In genomic region chr1:157691285-157691920, GRCh38 we compare ENCODE assay signal across 8 cellular contexts. TPM values are rescaled to one million over a fixed set of nuclear protein-coding genes. Genes with fewer than 3 reads are reported as not detected.
A peak's percentile ranks its signal among the peaks of the same experiment; 100 is the strongest.
DNase-seq lines count a peak whose midpoint lies in the region; ATAC-seq and TF ChIP-seq lines count a peak whose summit lies in the region.

No MANE protein-coding gene starts in this region.

- H3K36me3 ChIP-seq in H7 (replicated peaks; ENCODE audit: control insufficient read depth, insufficient read depth, low read length) = no peaks in the 10 kb centered on the region
- no peaks in the 10 kb centered on the region for H3K36me3 ChIP-seq in ovary

- H3K4me1 ChIP-seq in foreskin keratinocyte (no peaks in the 10 kb centered on the region), ovary (ENCODE audit: insufficient read depth) (no peaks in the 10 kb centered on the region)

- WGBS in ovary, 3 donors = 38 to 41% (median 39%) methylated on average over 5 of the region's 5 CpGs

- H3K4me3 Mint-ChIP-seq in stimulated activated naive B cell treated with anti-CD40 and anti-IgM and Interleukin-4, amounts not matched to agents 10 μg/mL and 1 μg/mL and 100 μg/mL, for 72 hours = no peak overlapping the region

- intact Hi-C loops in ovary (cut with DNase I) = no loop called here

- DNase-seq in H7 (peak; percentile 63), RKO (ENCODE audit: low spot score) (peak; percentile 68), foreskin keratinocyte (peak in 1 of 2 donors; percentile 17), ovary (no peak)
- no peak for DNase-seq in stimulated activated naive B cell treated with anti-CD40 and anti-IgM and Interleukin-4, amounts not matched to agents 10 μg/mL and 1 μg/mL and 100 μg/mL, for 72 hours
- DNase-seq in activated T-cell treated with anti-CD3 and anti-CD28 coated beads, Interleukin-2, amount 50 U/mL, for 48 hours = no peak

- H3K9me3 Mint-ChIP-seq in stimulated activated naive B cell treated with anti-CD40 and anti-IgM and Interleukin-4, amounts not matched to agents 10 μg/mL and 1 μg/mL and 100 μg/mL, for 72 hours = peaks cover 0 to 7% of the 10 kb centered on the region in 2 donors

- H3K27ac ChIP-seq in C4-2B = no peak overlapping the region
- no peak overlapping the region for H3K27ac ChIP-seq in foreskin keratinocyte
- H3K27ac ChIP-seq in ovary = no peak overlapping the region

- no peaks in the 10 kb centered on the region for H3K27me3 Mint-ChIP-seq in stimulated activated naive B cell treated with anti-CD40 and anti-IgM and Interleukin-4, amounts not matched to agents 10 μg/mL and 1 μg/mL and 100 μg/mL, for 72 hours

- no peaks in the 10 kb centered on the region for H3K9me3 ChIP-seq in ovary

- TF ChIP-seq EP300 in ovary (IDR thresholded peaks at IDR 0.05) = no peak

- ATAC-seq in foreskin keratinocyte (peak; percentile 67), HG03108 (IDR thresholded peaks at IDR 0.05; ENCODE audit: unreplicated experiment) (no peak)
- peak; percentile 68 to 69 for ATAC-seq in stimulated activated naive B cell treated with anti-CD40 and anti-IgM and Interleukin-4, amounts not matched to agents 10 μg/mL and 1 μg/mL and 100 μg/mL, for 72 hours (replicated peaks)

- no peak overlapping the region for H3K4me3 ChIP-seq in H7 (ENCODE audit: insufficient read depth, low read depth, low read length)
- H3K4me3 ChIP-seq in ovary = no peak overlapping the region

- H3K27me3 ChIP-seq in H7 (ENCODE audit: control insufficient read depth, insufficient read depth, low read length) (no peaks in the 10 kb centered on the region), foreskin keratinocyte (no peaks in the 10 kb centered on the region), ovary (no peaks in the 10 kb centered on the region)

- H3K36me3 Mint-ChIP-seq in stimulated activated naive B cell treated with anti-CD40 and anti-IgM and Interleukin-4, amounts not matched to agents 10 μg/mL and 1 μg/mL and 100 μg/mL, for 72 hours = peaks cover 64 to 69% of the 10 kb centered on the region in 2 donors

- no peak for TF ChIP-seq POLR2A in ovary (IDR thresholded peaks at IDR 0.05)

- peak overlapping the region; percentile 20 for H3K27ac Mint-ChIP-seq in stimulated activated naive B cell treated with anti-CD40 and anti-IgM and Interleukin-4, amounts not matched to agents 10 μg/mL and 1 μg/mL and 100 μg/mL, for 72 hours

- peak; percentile 79 for TF ChIP-seq CTCF in C4-2B (conservative IDR thresholded peaks at IDR 0.05)
- peak; percentile 62 for TF ChIP-seq CTCF in foreskin keratinocyte (conservative IDR thresholded peaks at IDR 0.05)
- TF ChIP-seq CTCF in ovary (IDR thresholded peaks at IDR 0.05) = no peak

- peaks cover 51 to 74% of the 10 kb centered on the region in 2 donors for H3K4me1 Mint-ChIP-seq in stimulated activated naive B cell treated with anti-CD40 and anti-IgM and Interleukin-4, amounts not matched to agents 10 μg/mL and 1 μg/mL and 100 μg/mL, for 72 hours

RNA-seq across cellular contexts. Expression of gene FCRL3, which starts 9.2 kb away (rescaled TPM):
- total RNA-seq in H7 (2014; rRNA removed; shearing (Covaris generic)) = not detected in 2 replicates
- total RNA-seq in foreskin keratinocyte = not detected in 2 replicates
- polyA plus RNA-seq in foreskin keratinocyte = not detected in 2 replicates
- under 1 TPM in 3 of 7 donors, not detected in 4; 0.08 to 0.36 (median 0.11) TPM for total RNA-seq in ovary
- polyA plus RNA-seq in ovary = under 1 TPM; 0.06 to 0.32 TPM

Comparison
In these comparisons a context has a peak if more than half of its experiments do, and no peak if none do; other contexts are left out.
1. CTCF ChIP-seq: peak in C4-2B (single experiment) and foreskin keratinocyte (single experiment); none in ovary (0 of 3).
2. DNase-seq: peak in H7 (single experiment) and RKO (single experiment); none in stimulated activated naive B cell treated with anti-CD40 and anti-IgM and Interleukin-4, amounts not matched to agents 10 μg/mL and 1 μg/mL and 100 μg/mL, for 72 hours (single experiment), activated T-cell treated with anti-CD3 and anti-CD28 coated beads, Interleukin-2, amount 50 U/mL, for 48 hours (0 of 2) and ovary (0 of 5).